In the genomic region with DNA sequence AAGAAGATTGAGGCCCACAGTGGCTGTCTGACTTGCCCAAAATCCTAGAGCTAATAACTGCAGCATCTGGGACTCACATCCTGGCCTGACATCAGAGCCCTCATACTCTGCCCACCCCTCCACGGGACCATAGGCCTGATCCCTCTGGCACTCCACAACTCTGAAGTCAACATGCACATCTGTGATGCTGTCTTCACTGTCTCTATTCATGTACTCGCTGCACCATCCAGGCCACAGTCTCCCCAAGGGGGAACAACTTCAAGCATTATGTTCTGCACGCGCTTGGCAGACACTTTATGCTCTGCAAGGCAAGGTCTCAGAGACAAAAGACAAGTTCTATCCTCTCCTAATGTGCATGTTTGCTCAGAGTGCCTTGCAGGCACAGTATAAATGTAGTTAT, we compare ENCODE assay signal across 21 cellular contexts.
"Had no signal": no experiment of that assay in that cellular context is flagged by ENCODE, and none has a peak within 500 bp of the region (broad histone marks: within the 10 kb centered on the region; RNA-seq: fewer than 3 reads in every experiment).

No MANE protein-coding gene starts in this region.

- DNase-seq: activated CD4-positive, alpha-beta memory T cell treated with anti-CD3 and anti-CD28 coated beads, Interleukin-2, amount 10 ng/mL, durations not matched to agents 7 days and 5 days; activated CD4-positive, alpha-beta T cell treated with anti-CD3 and anti-CD28 coated beads for 36 hours; activated CD4-positive, alpha-beta T cell treated with anti-CD3 and anti-CD28 coated beads, Interleukin-2, amount 50 U/mL, for 1 hour; activated gamma-delta T cell; activated naive CD4-positive, alpha-beta T cell treated with anti-CD3 and anti-CD28 coated beads, Interleukin-2, amount 10 ng/mL, durations not matched to agents 7 days and 5 days; activated naive CD8-positive, alpha-beta T cell treated with anti-CD3 and anti-CD28 coated beads for 36 hours; activated T-cell treated with anti-CD3 and anti-CD28 coated beads for 4 hours; activated T-cell treated with anti-CD3 and anti-CD28 coated beads, Interleukin-2, amount 50 U/mL, for 48 hours; central memory CD4-positive, alpha-beta T cell; KG1; NCI-H1092; NCI-H1417 treated with DMSO at 0.1 percent for 48 hours; NCI-H1694; NCI-H2029; NCI-H2107; NCI-H510A treated with DMSO at 0.1 percent for 48 hours; Peyer's patch; SHP77; SW 1271 had no signal

- ATAC-seq: activated CD4-positive, alpha-beta T cell treated with anti-CD3 and anti-CD28 coated beads for 36 hours; activated T-helper 17 cell treated with anti-CD3 and anti-CD28 coated beads, Interleukin-2, amount 50 U/mL, for 72 hours; SK-N-SH treated with all-trans-retinoic acid at 6 μM for 48 hours had no signal
